9 cellular contexts compared by ENCODE assay signal in genomic region chr1:64861611-64862010, GRCh38.
DNase-seq lines count a peak whose midpoint lies in the region; ATAC-seq and TF ChIP-seq lines count a peak whose summit lies in the region.
"Had no signal": no experiment of that assay in that cellular context is flagged by ENCODE, and none has a peak within 500 bp of the region (broad histone marks: within the 10 kb centered on the region; RNA-seq: fewer than 3 reads in every experiment).

No MANE protein-coding gene starts in this region.

- H3K27ac ChIP-seq in OCI-LY7 (ENCODE audit: low read depth, low read length, poor library complexity, severe bottlenecking): peak overlapping the region; percentile 25

- no peak overlapping the region for H3K27ac Mint-ChIP-seq in progenitor cell of endocrine pancreas

- no TSS peak for BruUV-seq in OCI-LY7 (replicated peaks; lab: Mats Ljungman, UMichigan)

- H2AFZ ChIP-seq in OCI-LY7 (ENCODE audit: low read length): no peak overlapping the region

- peaks cover 81% of the 10 kb centered on the region for H3K36me3 ChIP-seq in OCI-LY7 (ENCODE audit: insufficient read depth, low read length)

- no peak overlapping the region for H3K4me3 Mint-ChIP-seq in progenitor cell of endocrine pancreas (ENCODE audit: low read depth)

- H3K4me3 ChIP-seq in OCI-LY7 (ENCODE audit: low read depth, low read length, poor library complexity, severe bottlenecking): no peak overlapping the region
- no peak overlapping the region for H3K4me3 ChIP-seq in fibroblast of pulmonary artery (replicated peaks; ENCODE audit: low read depth, low read length)

- ATAC-seq in GM18868 (IDR thresholded peaks at IDR 0.05; ENCODE audit: unreplicated experiment): no peak
- ATAC-seq in HG02970 (IDR thresholded peaks at IDR 0.05; ENCODE audit: low FRiP score, unreplicated experiment): no peak

- peak; percentile 45 for DNase-seq in EL
- DNase-seq in OCI-LY7 (ENCODE audit: low spot score): peak; percentile 48
- peak; percentile 23 for DNase-seq in fibroblast of pulmonary artery (ENCODE audit: low read depth)
- no peak for DNase-seq in progenitor cell of endocrine pancreas (ENCODE audit: low spot score, unreplicated experiment)
- DNase-seq in HUDEP-2 (lab: John Stamatoyannopoulos, UW; ENCODE audit: unreplicated experiment in 76 of 76): no peak
- no peak for DNase-seq in posterior cingulate gyrus
- DNase-seq: hippocampal formation had no signal

- H3K4me2 ChIP-seq in OCI-LY7 (ENCODE audit: low read length): peak overlapping the region; percentile 46

- H3K9me2 ChIP-seq in OCI-LY7 (ENCODE audit: insufficient read depth, low read length): no peaks in the 10 kb centered on the region

- no peaks in the 10 kb centered on the region for H3K9me3 Mint-ChIP-seq in progenitor cell of endocrine pancreas (ENCODE audit: low read depth)

- CTCF ChIA-PET in OCI-LY7 (lab: Charles Lee; ENCODE audit: unreplicated experiment): no interaction called here

- H3K27me3 Mint-ChIP-seq in progenitor cell of endocrine pancreas: no peaks in the 10 kb centered on the region

- no peaks in the 10 kb centered on the region for H3K4me1 Mint-ChIP-seq in progenitor cell of endocrine pancreas (ENCODE audit: low read depth)

- H3K36me3 Mint-ChIP-seq in progenitor cell of endocrine pancreas (ENCODE audit: insufficient read depth): peaks cover 20% of the 10 kb centered on the region

- intact Hi-C loops in OCI-LY7 (cut with micrococcal nuclease; ENCODE audit: unreplicated experiment): loop anchor here (1.0 kb wide), 1 partner anchor 180 kb away; no protein-coding TSS in a partner anchor
- intact Hi-C loops in posterior cingulate gyrus (cut with DNase I): no loop called here

- peaks cover 51% of the 10 kb centered on the region for H3K4me1 ChIP-seq in OCI-LY7 (ENCODE audit: insufficient read depth, low read length, poor library complexity, severe bottlenecking)

- H3K9me3 ChIP-seq in OCI-LY7 (ENCODE audit: low read length): no peaks in the 10 kb centered on the region

- peaks cover 14% of the 10 kb centered on the region for H4K20me1 ChIP-seq in OCI-LY7 (ENCODE audit: insufficient read depth, low read length)

- POLR2A ChIA-PET in OCI-LY7 (lab: Charles Lee): no interaction called here

- peaks cover 9% of the 10 kb centered on the region; the same call in 1 of the 2 replicates for H3K79me2 ChIP-seq in OCI-LY7 (ENCODE audit: insufficient read depth, low read depth, low read length)

- TF ChIP-seq CTCF in OCI-LY7 (conservative IDR thresholded peaks at IDR 0.05; ENCODE audit: low read length) (peak; percentile 51), fibroblast of pulmonary artery (IDR thresholded peaks at IDR 0.05; ENCODE audit: low read length, missing control alignments) (peak; percentile 10), progenitor cell of endocrine pancreas (IDR thresholded peaks at IDR 0.05; ENCODE audit: unreplicated experiment) (peak; percentile 59)

Comparison
In these comparisons a context has a peak if more than half of its experiments do, and no peak if none do; other contexts are left out.
1. DNase-seq: peak in EL (single experiment), OCI-LY7 (single experiment) and fibroblast of pulmonary artery (single experiment); none in progenitor cell of endocrine pancreas (single experiment), HUDEP-2 (0 of 76) and posterior cingulate gyrus (0 of 10).
2. Peak in every context shown above with its lines, with median percentiles within 50 percentile points of each other: CTCF ChIP-seq.